ENCODE assay signal across 1 cellular context in genomic region chr18:35027206-35027605, GRCh38.
TF ChIP-seq lines count a peak whose summit lies in the region.

No MANE protein-coding gene starts in this region.

TF ChIP-seq in HepG2, 621 proteins besides CTCF, POLR2A, EP300 and RAD21:
- TF ChIP-seq TIGD3 (CRISPR knock-in tag; IDR thresholded peaks at IDR 0.05; ENCODE audit: borderline replicate concordance) = no peak
- TF ChIP-seq HNRNPH1 (optimal IDR thresholded peaks at IDR 0.05; ENCODE audit: low read depth, low read length) = no peak
- no peak for TF ChIP-seq ZNF543 (CRISPR knock-in tag; IDR thresholded peaks at IDR 0.05)
- TF ChIP-seq BCLAF1 (IDR thresholded peaks at IDR 0.05) = no peak
- no peak for TF ChIP-seq MYNN (CRISPR knock-in tag; IDR thresholded peaks at IDR 0.05; ENCODE audit: low read depth)
- TF ChIP-seq PHF8 (CRISPR knock-in tag; IDR thresholded peaks at IDR 0.05) = no peak
- no peak for TF ChIP-seq PHF21A (CRISPR knock-in tag; IDR thresholded peaks at IDR 0.05)
- TF ChIP-seq, protein P1, sequence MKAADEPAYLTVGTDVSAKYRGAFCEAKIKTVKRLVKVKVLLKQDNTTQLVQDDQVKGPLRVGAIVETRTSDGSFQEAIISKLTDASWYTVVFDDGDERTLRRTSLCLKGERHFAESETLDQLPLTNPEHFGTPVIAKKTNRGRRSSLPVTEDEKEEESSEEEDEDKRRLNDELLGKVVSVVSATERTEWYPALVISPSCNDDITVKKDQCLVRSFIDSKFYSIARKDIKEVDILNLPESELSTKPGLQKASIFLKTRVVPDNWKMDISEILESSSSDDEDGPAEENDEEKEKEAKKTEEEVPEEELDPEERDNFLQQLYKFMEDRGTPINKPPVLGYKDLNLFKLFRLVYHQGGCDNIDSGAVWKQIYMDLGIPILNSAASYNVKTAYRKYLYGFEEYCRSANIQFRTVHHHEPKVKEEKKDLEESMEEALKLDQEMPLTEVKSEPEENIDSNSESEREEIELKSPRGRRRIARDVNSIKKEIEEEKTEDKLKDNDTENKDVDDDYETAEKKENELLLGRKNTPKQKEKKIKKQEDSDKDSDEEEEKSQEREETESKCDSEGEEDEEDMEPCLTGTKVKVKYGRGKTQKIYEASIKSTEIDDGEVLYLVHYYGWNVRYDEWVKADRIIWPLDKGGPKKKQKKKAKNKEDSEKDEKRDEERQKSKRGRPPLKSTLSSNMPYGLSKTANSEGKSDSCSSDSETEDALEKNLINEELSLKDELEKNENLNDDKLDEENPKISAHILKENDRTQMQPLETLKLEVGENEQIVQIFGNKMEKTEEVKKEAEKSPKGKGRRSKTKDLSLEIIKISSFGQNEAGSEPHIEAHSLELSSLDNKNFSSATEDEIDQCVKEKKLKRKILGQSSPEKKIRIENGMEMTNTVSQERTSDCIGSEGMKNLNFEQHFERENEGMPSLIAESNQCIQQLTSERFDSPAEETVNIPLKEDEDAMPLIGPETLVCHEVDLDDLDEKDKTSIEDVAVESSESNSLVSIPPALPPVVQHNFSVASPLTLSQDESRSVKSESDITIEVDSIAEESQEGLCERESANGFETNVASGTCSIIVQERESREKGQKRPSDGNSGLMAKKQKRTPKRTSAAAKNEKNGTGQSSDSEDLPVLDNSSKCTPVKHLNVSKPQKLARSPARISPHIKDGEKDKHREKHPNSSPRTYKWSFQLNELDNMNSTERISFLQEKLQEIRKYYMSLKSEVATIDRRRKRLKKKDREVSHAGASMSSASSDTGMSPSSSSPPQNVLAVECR (CRISPR knock-in tag; IDR thresholded peaks at IDR 0.05; ENCODE audit: borderline replicate concordance) = no peak
- TF ChIP-seq, protein P2, sequence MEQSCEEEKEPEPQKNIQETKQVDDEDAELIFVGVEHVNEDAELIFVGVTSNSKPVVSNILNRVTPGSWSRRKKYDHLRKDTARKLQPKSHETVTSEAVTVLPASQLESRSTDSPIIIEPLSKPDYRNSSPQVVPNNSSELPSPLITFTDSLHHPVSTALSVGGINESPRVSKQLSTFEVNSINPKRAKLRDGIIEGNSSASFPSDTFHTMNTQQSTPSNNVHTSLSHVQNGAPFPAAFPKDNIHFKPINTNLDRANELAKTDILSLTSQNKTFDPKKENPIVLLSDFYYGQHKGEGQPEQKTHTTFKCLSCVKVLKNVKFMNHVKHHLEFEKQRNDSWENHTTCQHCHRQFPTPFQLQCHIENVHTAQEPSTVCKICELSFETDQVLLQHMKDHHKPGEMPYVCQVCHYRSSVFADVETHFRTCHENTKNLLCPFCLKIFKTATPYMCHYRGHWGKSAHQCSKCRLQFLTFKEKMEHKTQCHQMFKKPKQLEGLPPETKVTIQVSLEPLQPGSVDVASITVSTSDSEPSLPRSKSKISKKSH (CRISPR knock-in tag; IDR thresholded peaks at IDR 0.05; ENCODE audit: borderline replicate concordance) = no peak
- no peak for TF ChIP-seq ZNF616 (CRISPR knock-in tag; IDR thresholded peaks at IDR 0.05; ENCODE audit: low read depth)
- TF ChIP-seq, protein P3, sequence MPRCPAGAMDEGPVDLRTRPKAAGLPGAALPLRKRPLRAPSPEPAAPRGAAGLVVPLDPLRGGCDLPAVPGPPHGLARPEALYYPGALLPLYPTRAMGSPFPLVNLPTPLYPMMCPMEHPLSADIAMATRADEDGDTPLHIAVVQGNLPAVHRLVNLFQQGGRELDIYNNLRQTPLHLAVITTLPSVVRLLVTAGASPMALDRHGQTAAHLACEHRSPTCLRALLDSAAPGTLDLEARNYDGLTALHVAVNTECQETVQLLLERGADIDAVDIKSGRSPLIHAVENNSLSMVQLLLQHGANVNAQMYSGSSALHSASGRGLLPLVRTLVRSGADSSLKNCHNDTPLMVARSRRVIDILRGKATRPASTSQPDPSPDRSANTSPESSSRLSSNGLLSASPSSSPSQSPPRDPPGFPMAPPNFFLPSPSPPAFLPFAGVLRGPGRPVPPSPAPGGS (CRISPR knock-in tag; IDR thresholded peaks at IDR 0.05) = no peak
- no peak for TF ChIP-seq ARID2 (CRISPR knock-in tag; IDR thresholded peaks at IDR 0.05; ENCODE audit: borderline replicate concordance)
